In the genomic region with DNA sequence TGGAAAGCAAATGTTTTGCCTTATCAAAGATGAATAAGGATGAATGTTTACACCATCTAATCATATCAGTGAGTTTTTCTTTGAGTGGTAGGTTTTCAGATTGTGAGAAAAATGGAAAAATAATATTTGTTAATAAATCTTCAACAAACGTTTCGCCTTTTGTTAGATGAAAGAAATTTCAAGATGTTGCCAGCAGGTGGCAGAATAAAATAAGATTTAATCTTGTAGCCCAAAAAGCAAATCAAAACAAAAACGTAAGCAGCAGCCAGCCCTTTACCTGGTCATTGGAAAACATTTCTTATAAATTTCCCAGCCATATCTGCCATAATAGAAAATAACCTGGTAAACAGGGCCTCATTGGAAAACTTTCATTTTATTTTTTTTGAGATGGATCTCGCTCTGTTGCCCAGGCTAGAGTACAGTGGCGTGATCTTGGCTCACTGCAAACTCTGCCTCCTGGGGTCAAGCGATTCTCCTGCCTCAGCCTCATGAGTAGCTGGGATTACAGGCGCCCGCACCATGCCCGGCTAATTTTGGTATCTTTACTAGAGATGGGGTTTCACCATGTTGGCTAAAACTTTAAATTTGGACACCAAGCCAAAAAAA, we compare ENCODE assay signal across 9 cellular contexts. TPM values are rescaled to one million over a fixed set of nuclear protein-coding genes. Genes with fewer than 3 reads are reported as not detected.
DNase-seq lines count a peak whose midpoint lies in the region; ATAC-seq and TF ChIP-seq lines count a peak whose summit lies in the region.
"Had no signal": no experiment of that assay in that cellular context is flagged by ENCODE, and none has a peak within 500 bp of the region (broad histone marks: within the 10 kb centered on the region; RNA-seq: fewer than 3 reads in every experiment).

No MANE protein-coding gene starts in this region.

- peaks cover 2% of the 10 kb centered on the region for H3K27me3 ChIP-seq in AG04450 (ENCODE audit: control insufficient read depth, insufficient read depth, low read length)
- no peaks in the 10 kb centered on the region for H3K27me3 ChIP-seq in adrenal gland
- H3K27me3 ChIP-seq in tibial nerve, result no peaks in the 10 kb centered on the region

- H3K27ac ChIP-seq in AG04450 (ENCODE audit: low read depth, low read length) (no peak overlapping the region), adrenal gland (no peak overlapping the region), tibial nerve (no peak overlapping the region)

- H3K4me1 Mint-ChIP-seq in immature natural killer cell, result peaks cover 0 to 6% of the 10 kb centered on the region in 2 donors
- peaks cover 1% of the 10 kb centered on the region for H3K4me1 Mint-ChIP-seq in activated T-cell treated with anti-CD3 and anti-CD28 coated beads, Interleukin-2, amount 50 U/mL, for 24 hours (ENCODE audit: low read depth)

- H3K4me1 ChIP-seq in adrenal gland (replicated peaks in 1 of 2) (no peaks in the 10 kb centered on the region), tibial nerve (peaks cover 0 to 5% (median 0%) of the 10 kb centered on the region in 4 donors)

- CTCF ChIA-PET in AG04450 (lab: Charles Lee), result interaction anchor here (0.6 to 7.5 kb wide), 9 partner anchors 23 to 192 kb away, joined by 3 to 64 read pairs (median 4); partner anchors contain the start of gene RHOF

- DNase-seq in AG04450 (ENCODE audit: low read depth, low spot score) (no peak), GM10266 (ENCODE audit: extremely low spot score) (peak; percentile 47), NCI-H2107 treated with DMSO at 0.1 percent for 48 hours (lab: John Stamatoyannopoulos, UW; ENCODE audit: unreplicated experiment) (peak; percentile 57), adrenal gland (peak in 1 of 7 donors; percentile 44), immature natural killer cell (peak; percentile 52 to 67 (median 60)), tibial nerve (ENCODE audit: low spot score in 2 of 2) (peak in 1 of 2 donors; percentile 75)
- DNase-seq in activated T-cell treated with anti-CD3 and anti-CD28 coated beads, Interleukin-2, amount 50 U/mL, for 24 hours, result no peak

- H3K27ac Mint-ChIP-seq in immature natural killer cell, result no peak overlapping the region
- H3K27ac Mint-ChIP-seq in activated T-cell treated with anti-CD3 and anti-CD28 coated beads, Interleukin-2, amount 50 U/mL, for 24 hours, result no peak overlapping the region
- H3K27ac Mint-ChIP-seq: dendritic cell treated with granulocyte-macrophage colony-stimulating factor and Interleukin-4, amounts not matched to agents 40 ng/mL and 50 ng/mL, for 4 days had no signal

- no peak overlapping the region for H3K4me3 Mint-ChIP-seq in immature natural killer cell
- H3K4me3 Mint-ChIP-seq in activated T-cell treated with anti-CD3 and anti-CD28 coated beads, Interleukin-2, amount 50 U/mL, for 24 hours, result no peak overlapping the region
- H3K4me3 Mint-ChIP-seq: dendritic cell treated with granulocyte-macrophage colony-stimulating factor and Interleukin-4, amounts not matched to agents 40 ng/mL and 50 ng/mL, for 4 days had no signal

- no peaks in the 10 kb centered on the region for H3K36me3 ChIP-seq in adrenal gland (replicated peaks in 1 of 2)
- H3K36me3 ChIP-seq in tibial nerve, result no peaks in the 10 kb centered on the region

- H3K36me3 Mint-ChIP-seq in immature natural killer cell, result no peaks in the 10 kb centered on the region
- H3K36me3 Mint-ChIP-seq in activated T-cell treated with anti-CD3 and anti-CD28 coated beads, Interleukin-2, amount 50 U/mL, for 24 hours (ENCODE audit: low read depth), result no peaks in the 10 kb centered on the region

- H3K4me3 ChIP-seq in AG04450 (ENCODE audit: low read depth, low read length) (no peak overlapping the region), adrenal gland (no peak overlapping the region), tibial nerve (no peak overlapping the region)

- TF ChIP-seq CTCF in AG04450 (IDR thresholded peaks at IDR 0.05; ENCODE audit: low read depth, low read length), result peak; percentile 47
- TF ChIP-seq CTCF in GM10266 (IDR thresholded peaks at IDR 0.05; ENCODE audit: control insufficient read depth, insufficient read depth, low read depth, missing control alignments), result peak; percentile 31
- peak; percentile 55 to 82 (median 70) for TF ChIP-seq CTCF in adrenal gland (IDR thresholded peaks at IDR 0.05)
- peak in 4 of 5 experiments; percentile 49 to 88 (median 68) for TF ChIP-seq CTCF in tibial nerve (IDR thresholded peaks at IDR 0.05)

- H3K9me3 Mint-ChIP-seq in immature natural killer cell, result no peaks in the 10 kb centered on the region
- H3K9me3 Mint-ChIP-seq in activated T-cell treated with anti-CD3 and anti-CD28 coated beads, Interleukin-2, amount 50 U/mL, for 24 hours, result no peaks in the 10 kb centered on the region
- H3K9me3 Mint-ChIP-seq: dendritic cell treated with granulocyte-macrophage colony-stimulating factor and Interleukin-4, amounts not matched to agents 40 ng/mL and 50 ng/mL, for 4 days had no signal

- intact Hi-C loops in adrenal gland (cut with DNase I), result loop anchor here (2.0 to 10.0 kb wide), 2 partner anchors 76 to 188 kb away; partner anchors contain the start of gene PSMD9 (in 1 of the 2)

- ATAC-seq in GM21515 (IDR thresholded peaks at IDR 0.05; ENCODE audit: unreplicated experiment), result no peak

- no peak for TF ChIP-seq EP300 in tibial nerve (IDR thresholded peaks at IDR 0.05)

- POLR2A ChIA-PET in AG04450 (lab: Yijun Ruan, JAX), result interaction anchor here (0.7 kb wide), 1 partner anchor 105 kb away, joined by 5 read pairs; no protein-coding TSS in a partner anchor

- peaks cover 0 to 2% (median 0%) of the 10 kb centered on the region in 3 donors for H3K27me3 Mint-ChIP-seq in immature natural killer cell (ENCODE audit: low read depth in 3 of 3)
- H3K27me3 Mint-ChIP-seq in activated T-cell treated with anti-CD3 and anti-CD28 coated beads, Interleukin-2, amount 50 U/mL, for 24 hours, result no peaks in the 10 kb centered on the region
- H3K27me3 Mint-ChIP-seq: dendritic cell treated with granulocyte-macrophage colony-stimulating factor and Interleukin-4, amounts not matched to agents 40 ng/mL and 50 ng/mL, for 4 days had no signal

- TF ChIP-seq POLR2A in adrenal gland (IDR thresholded peaks at IDR 0.05), result no peak
- no peak for TF ChIP-seq POLR2A in tibial nerve (IDR thresholded peaks at IDR 0.05)

- H3K9me3 ChIP-seq in AG04450 (ENCODE audit: control insufficient read depth, insufficient read depth, low read length) (no peaks in the 10 kb centered on the region), adrenal gland (replicated peaks in 1 of 3) (no peaks in the 10 kb centered on the region), tibial nerve (no peaks in the 10 kb centered on the region)

- 29 to 46% (median 33%) methylated on average over 9 of the region's 9 CpGs for WGBS in adrenal gland, 4 donors
- 43 to 45% methylated on average over 9 of the region's 9 CpGs for whole genome bisulfite sequencing in tibial nerve, 2 donors

RNA-seq across cellular contexts. Expression of gene TMEM120B, which starts 15.4 kb away (rescaled TPM):
- 11.1 and 13.3 TPM in 2 replicates for polyA plus RNA-seq in AG04450 (2011; rRNA removed)
- 22.3 and 24.8 TPM in 2 replicates for polyA minus RNA-seq in AG04450 (2011; rRNA and poly(A)+ RNA removed)
- total RNA-seq in adrenal gland, result 10 to 100 TPM in 3 of 8 donors, 1 to 10 TPM in 5; 4.6 to 18.6 (median 8.4) TPM
- 10 to 100 TPM in 2 of 3 donors, 1 to 10 TPM in 1; 7.7 to 19.7 (median 11.7) TPM for polyA plus RNA-seq in adrenal gland
- polyA plus RNA-seq in immature natural killer cell, result 1 to 10 TPM; 1.8 to 4.0 (median 3.1) TPM
- 10 to 100 TPM; 10.1 to 13.9 (median 11.5) TPM for total RNA-seq in tibial nerve

RNA-seq across cellular contexts. Expression of gene MORN3, which starts 27.7 kb away (rescaled TPM):
- polyA plus RNA-seq in AG04450 (2011; rRNA removed) (0.35 and 0.78 TPM in 2 replicates), adrenal gland (under 1 TPM; 0.05 to 0.32 (median 0.24) TPM), immature natural killer cell (1 to 10 TPM; 1.4 to 3.4 (median 2.0) TPM)
- 0.09 and 0.39 TPM in 2 replicates for polyA minus RNA-seq in AG04450 (2011; rRNA and poly(A)+ RNA removed)
- total RNA-seq in adrenal gland (under 1 TPM in 3 of 8 donors, not detected in 5; 0.25 to 0.41 (median 0.29) TPM), tibial nerve (under 1 TPM in 1 of 4 donors, not detected in 3; under 0.01 TPM)

Comparison
In these comparisons a context has a peak if more than half of its experiments do, and no peak if none do; other contexts are left out.
1. DNase-seq: peak in GM10266 (single experiment), NCI-H2107 treated with DMSO at 0.1 percent for 48 hours (single experiment) and immature natural killer cell (3 of 3); none in AG04450 (single experiment) and activated T-cell treated with anti-CD3 and anti-CD28 coated beads, Interleukin-2, amount 50 U/mL, for 24 hours (single experiment).
2. Peak in every context shown above with its lines, with median percentiles within 50 percentile points of each other: CTCF ChIP-seq.